In the genomic region with DNA sequence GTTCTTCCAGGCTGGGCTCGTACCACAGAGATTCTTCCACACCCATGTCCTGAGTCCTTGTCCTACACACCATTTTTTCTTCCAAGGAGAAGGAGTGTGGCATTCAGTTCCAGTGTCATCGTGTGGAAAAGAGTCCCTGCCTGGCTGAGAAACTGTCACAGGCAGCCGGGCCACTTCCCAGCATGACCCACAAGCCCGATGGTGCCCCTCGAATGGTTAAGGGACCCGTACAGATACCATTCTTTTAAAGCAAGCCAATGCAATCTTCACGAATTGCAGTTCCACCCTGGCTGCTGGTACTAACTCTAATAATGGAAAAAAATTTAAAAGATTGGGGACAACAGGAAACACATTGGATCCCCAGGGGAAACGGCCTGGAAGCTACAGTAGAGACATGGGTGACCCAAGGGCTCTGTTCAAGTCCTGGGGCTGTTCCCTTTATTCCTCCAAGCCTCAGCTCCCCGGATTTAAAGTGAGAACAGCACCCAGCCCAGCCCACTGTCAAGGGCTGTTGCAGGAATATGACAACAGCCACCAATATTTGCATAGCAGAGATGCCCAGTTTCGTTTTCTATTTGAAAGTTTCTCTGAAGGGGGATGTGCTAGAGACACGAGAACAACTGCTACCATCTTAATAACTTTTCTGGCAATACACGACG, we compare ENCODE assay signal across 9 cellular contexts.
A peak's percentile ranks its signal among the peaks of the same experiment; 100 is the strongest.
DNase-seq lines count a peak whose midpoint lies in the region; ATAC-seq and TF ChIP-seq lines count a peak whose summit lies in the region.
"Had no signal": no experiment of that assay in that cellular context is flagged by ENCODE, and none has a peak within 500 bp of the region (broad histone marks: within the 10 kb centered on the region; RNA-seq: fewer than 3 reads in every experiment).

No MANE protein-coding gene starts in this region.

- H3K36me3 ChIP-seq in BE2C (no peaks in the 10 kb centered on the region), SK-N-SH (replicated peaks in 1 of 2; ENCODE audit: control insufficient read depth in 1 of 2, insufficient read depth in 2 of 2, low read length in 1 of 2) (peaks cover 0 to 4% of the 10 kb centered on the region in 2 experiments), endodermal cell (ENCODE audit: control insufficient read depth, insufficient read depth, low read length) (no peaks in the 10 kb centered on the region)

- H3K4me1 ChIP-seq in BE2C (peaks cover 18% of the 10 kb centered on the region), SK-N-SH (ENCODE audit: control insufficient read depth in 1 of 2, insufficient read depth in 2 of 2, low read depth in 1 of 2, low read length in 1 of 2) (peaks cover 42 to 66% of the 10 kb centered on the region in 2 experiments), endodermal cell (ENCODE audit: control insufficient read depth, insufficient read depth, low read length) (no peaks in the 10 kb centered on the region)

- H3K9me3 Mint-ChIP-seq in endodermal cell (no peaks in the 10 kb centered on the region), nephron (no peaks in the 10 kb centered on the region)

- TF ChIP-seq RAD21 in SK-N-SH (IDR thresholded peaks at IDR 0.05; ENCODE audit: low read length): no peak

- peak; percentile 66 for ATAC-seq in GM19023 (IDR thresholded peaks at IDR 0.05; ENCODE audit: unreplicated experiment)
- ATAC-seq in HG03439 (IDR thresholded peaks at IDR 0.05; ENCODE audit: unreplicated experiment): peak; percentile 63
- no peak for ATAC-seq in GM19035 (IDR thresholded peaks at IDR 0.05; ENCODE audit: unreplicated experiment)

- peak; percentile 53 for DNase-seq in BE2C
- peak; percentile 58 for DNase-seq in SK-N-SH
- peak; percentile 21 for DNase-seq in endodermal cell
- DNase-seq in kidney tubule cell (ENCODE audit: low spot score): no peak

- H3K36me3 Mint-ChIP-seq in endodermal cell (ENCODE audit: low read depth) (no peaks in the 10 kb centered on the region), nephron (ENCODE audit: low read depth) (no peaks in the 10 kb centered on the region)

- H3K4me2 ChIP-seq in SK-N-SH: peak overlapping the region; percentile 98

- peaks cover 55% of the 10 kb centered on the region for H3F3A ChIP-seq in SK-N-SH (replicated peaks; ENCODE audit: insufficient read depth)

- no peaks in the 10 kb centered on the region for H3K27me3 ChIP-seq in BE2C
- H3K27me3 ChIP-seq in SK-N-SH (ENCODE audit: insufficient read depth): no peaks in the 10 kb centered on the region
- H3K27me3 ChIP-seq in endodermal cell (ENCODE audit: control insufficient read depth, insufficient read depth, low read length, poor library complexity, severe bottlenecking): peaks cover 39% of the 10 kb centered on the region

- no peaks in the 10 kb centered on the region for H4K20me1 ChIP-seq in SK-N-SH (ENCODE audit: insufficient read depth)

- H3K4me3 ChIP-seq in BE2C (ENCODE audit: low read depth, low read length) (peak overlapping the region; percentile 72), SK-N-SH (ENCODE audit: low read depth in 2 of 2, low read length in 1 of 2) (peak overlapping the region; percentile 67 to 68), endodermal cell (ENCODE audit: low read length) (no peak overlapping the region)

- H3K4me1 Mint-ChIP-seq in endodermal cell: peaks cover 9% of the 10 kb centered on the region
- H3K4me1 Mint-ChIP-seq in nephron: peaks cover 40% of the 10 kb centered on the region

- POLR2A ChIA-PET in SK-N-SH (lab: Yijun Ruan, JAX): interaction anchor here (0.7 to 8.1 kb wide), 5 partner anchors 12 to 51 kb away, joined by 3 to 63 read pairs (median 5); no protein-coding TSS in a partner anchor

- H3K27ac ChIP-seq in SK-N-SH (ENCODE audit: low read depth in 2 of 2, low read length in 1 of 2): peak overlapping the region; percentile 94 to 100
- no peak overlapping the region for H3K27ac ChIP-seq in endodermal cell (ENCODE audit: low read depth, low read length)
- H3K27ac ChIP-seq: HL-60 had no signal

- TF ChIP-seq EP300 in SK-N-SH (IDR thresholded peaks at IDR 0.05; ENCODE audit: borderline replicate concordance in 1 of 2, low read depth in 1 of 2, low read length in 1 of 2): no peak

- CTCF ChIA-PET in SK-N-SH (lab: Yijun Ruan, JAX): interaction anchor here (1.0 to 10.4 kb wide), 7 partner anchors 16 to 187 kb away, joined by 3 to 76 read pairs (median 12); no protein-coding TSS in a partner anchor

- no peak overlapping the region for H3K4me3 Mint-ChIP-seq in endodermal cell
- no peak overlapping the region for H3K4me3 Mint-ChIP-seq in nephron

- H3K27me3 Mint-ChIP-seq in endodermal cell (ENCODE audit: insufficient read depth): peaks cover 21% of the 10 kb centered on the region
- H3K27me3 Mint-ChIP-seq in nephron (ENCODE audit: low read depth): peaks cover 9% of the 10 kb centered on the region

- peaks cover 92% of the 10 kb centered on the region for H3K79me2 ChIP-seq in SK-N-SH (ENCODE audit: insufficient read depth)

- H3K27ac Mint-ChIP-seq in endodermal cell (no peak overlapping the region), nephron (peak overlapping the region in 2 of 3 experiments; percentile 52 to 99)

- H3K9me3 ChIP-seq in BE2C: no peaks in the 10 kb centered on the region
- no peaks in the 10 kb centered on the region for H3K9me3 ChIP-seq in SK-N-SH
- no peaks in the 10 kb centered on the region for H3K9me3 ChIP-seq in endodermal cell (ENCODE audit: control insufficient read depth, low read length)

- TF ChIP-seq CTCF in BE2C (IDR thresholded peaks at IDR 0.05; ENCODE audit: low read depth, low read length) (no peak), SK-N-SH (IDR thresholded peaks at IDR 0.05) (no peak), endodermal cell (conservative IDR thresholded peaks at IDR 0.05) (no peak), nephron (IDR thresholded peaks at IDR 0.05; ENCODE audit: unreplicated experiment in 3 of 3) (no peak)

- 8% methylated on average over 13 of the region's 13 CpGs for WGBS in SK-N-SH (ENCODE audit: low lambda C conversion rate)
- WGBS in endodermal cell (ENCODE audit: insufficient coverage in 1 of 2, insufficient read length in 1 of 2), 2 experiments: 83 to 87% methylated on average over 10 to 11 of the region's 13 CpGs

- H3K9ac ChIP-seq in SK-N-SH: peak overlapping the region; percentile 97
- no peak overlapping the region for H3K9ac ChIP-seq in endodermal cell (ENCODE audit: extremely low read depth, low read length, poor library complexity, severe bottlenecking)

- no peak overlapping the region for H2AFZ ChIP-seq in SK-N-SH (ENCODE audit: low read depth)

- H3K9me2 ChIP-seq in SK-N-SH: no peaks in the 10 kb centered on the region

TF ChIP-seq in SK-N-SH, 30 proteins besides CTCF, POLR2A, EP300 and RAD21 (continues in another document):
- TF ChIP-seq RXRA (IDR thresholded peaks at IDR 0.05; ENCODE audit: borderline replicate concordance, low read depth) (no peak), ELF1 (IDR thresholded peaks at IDR 0.05) (no peak), SIN3A (IDR thresholded peaks at IDR 0.05; ENCODE audit: borderline replicate concordance, low read depth, low read length) (no peak; the same call in 1 of the 2 replicates), RCOR1 (IDR thresholded peaks at IDR 0.05; ENCODE audit: low read length) (no peak), TAF1 (IDR thresholded peaks at IDR 0.05; ENCODE audit: borderline replicate concordance, low read depth, low read length) (0 out of 2 replicates have a peak, but pooled peaks have one; percentile 37), TCF12 (IDR thresholded peaks at IDR 0.05) (no peak), FOXJ3 (CRISPR knock-in tag; IDR thresholded peaks at IDR 0.05) (no peak), TEAD4 (IDR thresholded peaks at IDR 0.05; ENCODE audit: borderline replicate concordance, insufficient read depth) (no peak)
- TF ChIP-seq, protein P1, sequence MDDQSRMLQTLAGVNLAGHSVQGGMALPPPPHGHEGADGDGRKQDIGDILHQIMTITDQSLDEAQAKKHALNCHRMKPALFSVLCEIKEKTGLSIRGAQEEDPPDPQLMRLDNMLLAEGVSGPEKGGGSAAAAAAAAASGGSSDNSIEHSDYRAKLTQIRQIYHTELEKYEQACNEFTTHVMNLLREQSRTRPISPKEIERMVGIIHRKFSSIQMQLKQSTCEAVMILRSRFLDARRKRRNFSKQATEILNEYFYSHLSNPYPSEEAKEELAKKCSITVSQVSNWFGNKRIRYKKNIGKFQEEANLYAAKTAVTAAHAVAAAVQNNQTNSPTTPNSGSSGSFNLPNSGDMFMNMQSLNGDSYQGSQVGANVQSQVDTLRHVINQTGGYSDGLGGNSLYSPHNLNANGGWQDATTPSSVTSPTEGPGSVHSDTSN (IDR thresholded peaks at IDR 0.05): no peak
- TF ChIP-seq, protein P2, sequence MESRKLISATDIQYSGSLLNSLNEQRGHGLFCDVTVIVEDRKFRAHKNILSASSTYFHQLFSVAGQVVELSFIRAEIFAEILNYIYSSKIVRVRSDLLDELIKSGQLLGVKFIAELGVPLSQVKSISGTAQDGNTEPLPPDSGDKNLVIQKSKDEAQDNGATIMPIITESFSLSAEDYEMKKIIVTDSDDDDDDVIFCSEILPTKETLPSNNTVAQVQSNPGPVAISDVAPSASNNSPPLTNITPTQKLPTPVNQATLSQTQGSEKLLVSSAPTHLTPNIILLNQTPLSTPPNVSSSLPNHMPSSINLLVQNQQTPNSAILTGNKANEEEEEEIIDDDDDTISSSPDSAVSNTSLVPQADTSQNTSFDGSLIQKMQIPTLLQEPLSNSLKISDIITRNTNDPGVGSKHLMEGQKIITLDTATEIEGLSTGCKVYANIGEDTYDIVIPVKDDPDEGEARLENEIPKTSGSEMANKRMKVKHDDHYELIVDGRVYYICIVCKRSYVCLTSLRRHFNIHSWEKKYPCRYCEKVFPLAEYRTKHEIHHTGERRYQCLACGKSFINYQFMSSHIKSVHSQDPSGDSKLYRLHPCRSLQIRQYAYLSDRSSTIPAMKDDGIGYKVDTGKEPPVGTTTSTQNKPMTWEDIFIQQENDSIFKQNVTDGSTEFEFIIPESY (IDR thresholded peaks at IDR 0.05; ENCODE audit: borderline replicate concordance, low read depth): no peak
